ENCODE assay signal across 25 cellular contexts in genomic region chr18:4157339-4157738, GRCh38.
"Had no signal": no experiment of that assay in that cellular context is flagged by ENCODE, and none has a peak within 500 bp of the region (broad histone marks: within the 10 kb centered on the region; RNA-seq: fewer than 3 reads in every experiment).

No MANE protein-coding gene starts in this region.

- H3K27ac Mint-ChIP-seq: activated naive CD8-positive, alpha-beta T cell; nephron; stimulated activated naive B cell treated with anti-CD40 and anti-IgM and Interleukin-4, amounts not matched to agents 10 μg/mL and 1 μg/mL and 100 μg/mL, for 72 hours had no signal

- H3K4me3 Mint-ChIP-seq: activated naive CD8-positive, alpha-beta T cell; nephron; stimulated activated naive B cell treated with anti-CD40 and anti-IgM and Interleukin-4, amounts not matched to agents 10 μg/mL and 1 μg/mL and 100 μg/mL, for 72 hours had no signal

- H3K4me2 ChIP-seq: smooth muscle cell had no signal

- H3K9me3 Mint-ChIP-seq: nephron had no signal

- DNase-seq: activated CD4-positive, alpha-beta T cell treated with anti-CD3 and anti-CD28 coated beads for 48 hours; activated CD4-positive, alpha-beta T cell treated with anti-CD3 and anti-CD28 coated beads, Interleukin-2, amount 50 U/mL, for 48 hours; activated CD8-positive, alpha-beta memory T cell treated with anti-CD3 and anti-CD28 coated beads for 24 hours; activated effector memory CD4-positive, alpha-beta T cell treated with Interleukin-2 at 50 U/mL for 16 hours; activated naive CD4-positive, alpha-beta T cell treated with Interleukin-2 at 50 U/mL for 16 hours; anterior cingulate cortex; body of pancreas; effector CD8-positive, alpha-beta T cell; esophagus squamous epithelium; foreskin melanocyte; islet precursor cell; left ventricle myocardium inferior; ovary; stimulated activated CD4-positive, alpha-beta T cell treated with anti-CD3 and anti-CD28 coated beads, Interleukin-2, amount 100 ng/mL, for 24 hours; stimulated activated naive B cell treated with anti-CD40 and anti-IgM and Interleukin-4, amounts not matched to agents 10 μg/mL and 1 μg/mL and 100 μg/mL, for 72 hours; T-helper 9 cell; tibial artery had no signal

- H3K4me1 Mint-ChIP-seq: nephron; stimulated activated naive B cell treated with anti-CD40 and anti-IgM and Interleukin-4, amounts not matched to agents 10 μg/mL and 1 μg/mL and 100 μg/mL, for 72 hours had no signal

- H3K27me3 ChIP-seq: esophagus squamous epithelium, ovary, suprapubic skin, tibial artery had no signal

- H3K27me3 Mint-ChIP-seq: activated naive CD8-positive, alpha-beta T cell had no signal

- H3K36me3 ChIP-seq: esophagus squamous epithelium, left ventricle myocardium inferior, ovary, prostate gland, suprapubic skin, tibial artery had no signal

- H3K36me3 Mint-ChIP-seq: activated naive CD8-positive, alpha-beta T cell; stimulated activated naive B cell treated with anti-CD40 and anti-IgM and Interleukin-4, amounts not matched to agents 10 μg/mL and 1 μg/mL and 100 μg/mL, for 72 hours had no signal

- H3K27ac ChIP-seq: body of pancreas, epithelial cell of prostate, esophagus squamous epithelium, left ventricle myocardium inferior, ovary, prostate gland, suprapubic skin, tibial artery, VCaP had no signal

- ATAC-seq: body of pancreas; stimulated activated naive B cell treated with anti-CD40 and anti-IgM and Interleukin-4, amounts not matched to agents 10 μg/mL and 1 μg/mL and 100 μg/mL, for 72 hours had no signal

- H3K9me3 ChIP-seq: esophagus squamous epithelium, left ventricle myocardium inferior, ovary, prostate gland, suprapubic skin, tibial artery had no signal

- H3K4me3 ChIP-seq: body of pancreas, esophagus squamous epithelium, left ventricle myocardium inferior, lung, ovary, prostate gland, smooth muscle cell, suprapubic skin, tibial artery had no signal

- H3K4me1 ChIP-seq: body of pancreas, esophagus squamous epithelium, left ventricle myocardium inferior, prostate gland, suprapubic skin had no signal
